1 cellular context compared by ENCODE assay signal in the genomic region with DNA sequence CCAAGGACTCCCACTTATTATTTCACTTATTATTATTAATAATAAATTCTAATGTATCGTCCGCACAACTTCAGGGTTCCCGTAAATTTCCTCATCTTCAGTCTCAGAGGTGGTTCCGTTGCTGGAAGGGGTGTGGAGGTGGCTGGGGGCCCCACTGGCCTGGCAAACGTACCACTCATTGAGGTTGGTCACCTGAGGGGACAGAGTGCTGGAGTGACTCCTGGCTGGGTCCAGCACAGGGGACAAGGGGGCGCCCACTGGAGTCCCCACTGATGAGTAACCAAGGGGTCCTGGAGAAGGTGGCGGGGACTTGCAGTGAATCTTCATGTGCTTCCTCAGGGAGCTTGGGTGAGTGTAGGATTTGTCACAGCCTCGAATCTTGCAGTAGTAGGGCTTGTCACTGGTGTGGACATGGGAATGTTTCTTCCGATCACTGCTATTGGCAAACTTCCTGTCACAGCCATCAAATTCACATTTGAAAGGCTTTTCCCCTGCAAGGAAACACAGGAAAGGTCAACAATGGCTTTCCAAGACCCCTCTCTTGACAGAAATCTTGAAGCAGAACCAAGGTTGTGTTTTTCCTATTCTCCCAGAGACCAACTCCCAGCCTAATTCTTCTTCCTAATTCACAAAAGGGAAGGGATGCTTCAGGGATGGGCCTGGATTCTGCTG.
TF ChIP-seq lines count a peak whose summit lies in the region.

No MANE protein-coding gene starts in this region.

TF ChIP-seq in H1, 55 proteins besides CTCF, POLR2A, EP300 and RAD21:
- no peak for TF ChIP-seq KDM5A (IDR thresholded peaks at IDR 0.05; ENCODE audit: low read length)
- TF ChIP-seq E2F6 (IDR thresholded peaks at IDR 0.05): no peak
- TF ChIP-seq USF2 (IDR thresholded peaks at IDR 0.05; ENCODE audit: low read length): no peak
- TF ChIP-seq CHD2 (IDR thresholded peaks at IDR 0.05; ENCODE audit: low read length): no peak
